In the genomic region with DNA sequence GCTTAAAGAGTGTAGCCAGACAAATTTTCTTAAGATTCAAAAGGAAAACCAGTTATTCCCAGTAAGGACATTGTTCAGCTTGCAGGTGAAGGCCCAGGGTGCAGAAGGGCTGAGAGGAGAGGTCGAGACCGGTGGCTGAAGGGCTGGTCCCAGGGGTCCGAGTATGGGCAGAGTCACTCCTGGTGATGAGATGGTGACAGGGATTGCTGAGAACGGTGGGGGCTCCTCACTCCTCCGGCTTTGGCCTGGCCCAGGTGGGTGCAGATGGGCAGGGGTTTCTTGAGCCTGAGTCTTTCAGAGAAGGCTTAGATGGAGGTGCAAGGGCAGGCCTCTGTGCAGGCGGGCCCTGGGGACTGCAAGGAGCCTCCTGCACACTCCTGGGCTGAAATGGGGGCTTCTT, we compare ENCODE assay signal across 31 cellular contexts.
"Had no signal": no experiment of that assay in that cellular context is flagged by ENCODE, and none has a peak within 500 bp of the region (broad histone marks: within the 10 kb centered on the region; RNA-seq: fewer than 3 reads in every experiment).

No MANE protein-coding gene starts in this region.

- H3K9ac ChIP-seq: KMS-11, SK-N-SH had no signal

- H3K4me2 ChIP-seq: KMS-11, SK-N-SH had no signal

- H3K4me1 ChIP-seq: ascending aorta, SJSA1 had no signal

- H3K36me3 Mint-ChIP-seq: activated naive CD4-positive, alpha-beta T cell treated with anti-CD3 and anti-CD28 coated beads, Interleukin-2, amount 50 U/mL, for 24 hours; activated naive CD8-positive, alpha-beta T cell treated with anti-CD3 and anti-CD28 coated beads, Interleukin-2, amount 10 ng/mL, durations not matched to agents 7 days and 5 days; WTC11 had no signal

- H3K9me3 Mint-ChIP-seq: activated CD4-positive, alpha-beta T cell treated with anti-CD3 and anti-CD28 coated beads, Interleukin-2, amount 10 ng/mL, durations not matched to agents 7 days and 5 days; activated naive CD4-positive, alpha-beta T cell treated with anti-CD3 and anti-CD28 coated beads, Interleukin-2, amount 50 U/mL, for 24 hours; activated naive CD8-positive, alpha-beta T cell treated with anti-CD3 and anti-CD28 coated beads, Interleukin-2, amount 10 ng/mL, durations not matched to agents 7 days and 5 days; activated T-cell treated with anti-CD3 and anti-CD28 coated beads, Interleukin-2, amount 50 U/mL, for 24 hours; activated T-helper 2 cell treated with anti-CD3 and anti-CD28 coated beads, Interferon-gamma antibody, Interleukin-2, Interleukin-4, amounts not matched to agents 10 μg/mL and 5 μg/mL and 100 μg/mL, durations not matched to agents 14 hours and 24 hours and 36 hours; T-helper 1 cell treated with Interleukin-12 subunit alpha and Interleukin-12 subunit beta and Interleukin-4 antibody, amounts not matched to agents 30 μg/mL and 1 μg/mL, for 36 hours; T-helper 2 cell treated with Interferon-gamma antibody and Interleukin-4, amounts not matched to agents 5 μg/mL and 100 μg/mL, for 36 hours had no signal

- H3K27ac ChIP-seq: ascending aorta, cardiac muscle cell, KMS-11, SJSA1 had no signal

- H3K4me1 Mint-ChIP-seq: activated CD4-positive, alpha-beta T cell treated with anti-CD3 and anti-CD28 coated beads for 36 hours; activated CD4-positive, alpha-beta T cell treated with anti-CD3 and anti-CD28 coated beads, Interleukin-2, amount 10 ng/mL, durations not matched to agents 7 days and 5 days; activated naive CD4-positive, alpha-beta T cell treated with anti-CD3 and anti-CD28 coated beads, Interleukin-2, amount 50 U/mL, for 24 hours; activated naive CD8-positive, alpha-beta T cell treated with anti-CD3 and anti-CD28 coated beads, Interleukin-2, amount 10 ng/mL, durations not matched to agents 7 days and 5 days; WTC11 had no signal

- H3K27me3 Mint-ChIP-seq: activated CD4-positive, alpha-beta T cell treated with anti-CD3 and anti-CD28 coated beads for 36 hours; activated CD4-positive, alpha-beta T cell treated with anti-CD3 and anti-CD28 coated beads, Interleukin-2, amount 10 ng/mL, durations not matched to agents 7 days and 5 days had no signal

- ATAC-seq: activated CD4-positive, alpha-beta T cell treated with anti-CD3 and anti-CD28 coated beads for 36 hours; activated CD4-positive, CD25-positive, alpha-beta regulatory T cell treated with anti-CD3 and anti-CD28 coated beads, Interleukin-2, amount 50 U/mL, for 24 hours; activated CD8-positive, alpha-beta T cell treated with anti-CD3 and anti-CD28 coated beads, Interleukin-2, amount 10 ng/mL, durations not matched to agents 7 days and 5 days; Panc1; WTC11 had no signal

- H3K9me3 ChIP-seq: ascending aorta, SJSA1, SK-N-SH had no signal

- H3K27ac Mint-ChIP-seq: activated CD4-positive, alpha-beta T cell treated with anti-CD3 and anti-CD28 coated beads for 36 hours; activated CD4-positive, alpha-beta T cell treated with anti-CD3 and anti-CD28 coated beads, Interleukin-2, amount 10 ng/mL, durations not matched to agents 7 days and 5 days; activated CD8-positive, alpha-beta T cell treated with anti-CD3 and anti-CD28 coated beads, Interleukin-2, amount 10 ng/mL, durations not matched to agents 7 days and 5 days; activated naive CD4-positive, alpha-beta T cell treated with anti-CD3 and anti-CD28 coated beads, Interleukin-2, amount 50 U/mL, for 24 hours; activated naive CD8-positive, alpha-beta T cell treated with anti-CD3 and anti-CD28 coated beads, Interleukin-2, amount 10 ng/mL, durations not matched to agents 7 days and 5 days; activated T-cell treated with anti-CD3 and anti-CD28 coated beads, Interleukin-2, amount 50 U/mL, for 24 hours; activated T-helper 2 cell treated with anti-CD3 and anti-CD28 coated beads, Interferon-gamma antibody, Interleukin-2, Interleukin-4, amounts not matched to agents 10 μg/mL and 5 μg/mL and 100 μg/mL, durations not matched to agents 14 hours and 24 hours and 36 hours; T-helper 1 cell treated with Interleukin-12 subunit alpha and Interleukin-12 subunit beta and Interleukin-4 antibody, amounts not matched to agents 30 μg/mL and 1 μg/mL, for 36 hours; T-helper 2 cell treated with Interferon-gamma antibody and Interleukin-4, amounts not matched to agents 5 μg/mL and 100 μg/mL, for 36 hours; WTC11 had no signal

- H3K27me3 ChIP-seq: ascending aorta, cardiac muscle cell, SJSA1 had no signal

- DNase-seq: activated CD4-positive, alpha-beta T cell treated with anti-CD3 and anti-CD28 coated beads for 36 hours; activated CD4-positive, alpha-beta T cell treated with anti-CD3 and anti-CD28 coated beads, Interleukin-2, amount 10 ng/mL, durations not matched to agents 7 days and 5 days; activated CD4-positive, alpha-beta T cell treated with anti-CD3 and anti-CD28 coated beads, Interleukin-2, amount 50 U/mL, for 48 hours; activated CD8-positive, alpha-beta T cell treated with anti-CD3 and anti-CD28 coated beads, Interleukin-2, amount 10 ng/mL, durations not matched to agents 7 days and 5 days; activated gamma-delta T cell; activated naive CD4-positive, alpha-beta T cell treated with Interleukin-2 at 50 U/mL for 16 hours; activated naive CD8-positive, alpha-beta T cell treated with anti-CD3 and anti-CD28 coated beads, Interleukin-2, amount 10 ng/mL, durations not matched to agents 7 days and 5 days; activated T-cell treated with anti-CD3 and anti-CD28 coated beads, Interleukin-2, amount 50 U/mL, for 24 hours; amygdala; MM.1S; MV-4-11; NCI-H1092; NCI-H1436 treated with DMSO at 0.1 percent for 48 hours; NCI-H1694 treated with DMSO at 0.1 percent for 48 hours; NCI-H2029; NCI-H345; NCI-H524 treated with DMSO at 0.1 percent for 48 hours; RPMI8226; SHP77 treated with DMSO at 0.1 percent for 48 hours; SK-N-SH had no signal

- H3K4me3 Mint-ChIP-seq: activated CD4-positive, alpha-beta T cell treated with anti-CD3 and anti-CD28 coated beads for 36 hours; activated CD4-positive, alpha-beta T cell treated with anti-CD3 and anti-CD28 coated beads, Interleukin-2, amount 10 ng/mL, durations not matched to agents 7 days and 5 days; activated CD8-positive, alpha-beta T cell treated with anti-CD3 and anti-CD28 coated beads, Interleukin-2, amount 10 ng/mL, durations not matched to agents 7 days and 5 days; activated naive CD4-positive, alpha-beta T cell treated with anti-CD3 and anti-CD28 coated beads, Interleukin-2, amount 50 U/mL, for 24 hours; activated naive CD8-positive, alpha-beta T cell treated with anti-CD3 and anti-CD28 coated beads, Interleukin-2, amount 10 ng/mL, durations not matched to agents 7 days and 5 days; activated T-cell treated with anti-CD3 and anti-CD28 coated beads, Interleukin-2, amount 50 U/mL, for 24 hours; T-helper 1 cell treated with Interleukin-12 subunit alpha and Interleukin-12 subunit beta and Interleukin-4 antibody, amounts not matched to agents 30 μg/mL and 1 μg/mL, for 36 hours; T-helper 2 cell treated with Interferon-gamma antibody and Interleukin-4, amounts not matched to agents 5 μg/mL and 100 μg/mL, for 36 hours; WTC11 had no signal
